16 cellular contexts compared by ENCODE assay signal in genomic region chr4:187608001-187608421, GRCh38.
A peak's percentile ranks its signal among the peaks of the same experiment; 100 is the strongest.
DNase-seq lines count a peak whose midpoint lies in the region; ATAC-seq, FAIRE-seq and TF ChIP-seq lines count a peak whose summit lies in the region.
"Had no signal": no experiment of that assay in that cellular context is flagged by ENCODE, and none has a peak within 500 bp of the region (broad histone marks: within the 10 kb centered on the region; RNA-seq: fewer than 3 reads in every experiment).

No MANE protein-coding gene starts in this region.

- no peaks in the 10 kb centered on the region for H3K9me3 ChIP-seq in MG63
- no peaks in the 10 kb centered on the region for H3K9me3 ChIP-seq in keratinocyte (ENCODE audit: control insufficient read depth, low read depth, low read length)

- no peaks in the 10 kb centered on the region for H4K20me1 ChIP-seq in keratinocyte (ENCODE audit: control insufficient read depth, extremely low read depth, insufficient read depth, low read length)

- no peak overlapping the region for H3K27ac ChIP-seq in keratinocyte (ENCODE audit: control insufficient read depth, insufficient read depth, low read length)
- H3K27ac ChIP-seq: C4-2B, cardiac muscle cell had no signal

- peaks cover 16% of the 10 kb centered on the region for H3K4me1 ChIP-seq in keratinocyte (ENCODE audit: control insufficient read depth, extremely low read depth, insufficient read depth, low read length)

- in situ Hi-C loops in astrocyte of the spinal cord (cut with HindIII; ENCODE audit: low sequenced_read_pairs), result no loop called here

- DNase-seq in AG20443 (ENCODE audit: low spot score), result peak; percentile 27
- DNase-seq in MG63, result peak; percentile 40
- DNase-seq in astrocyte of the spinal cord (ENCODE audit: low read depth, low spot score), result peak; percentile 33
- no peak for DNase-seq in keratinocyte (ENCODE audit: low read depth, low spot score)
- DNase-seq in mucosa of gallbladder (ENCODE audit: low spot score), result no peak
- no peak for DNase-seq in HEK293T (ENCODE audit: extremely low spot score)
- no peak for DNase-seq in NCI-H526 (lab: John Stamatoyannopoulos, UW)
- DNase-seq: activated CD4-positive, alpha-beta T cell treated with anti-CD3 and anti-CD28 coated beads, Interleukin-2, amount 50 U/mL, for 48 hours; H9; NCI-H1092; stimulated activated CD4-positive, alpha-beta T cell treated with anti-CD3 and anti-CD28 coated beads, Interleukin-4, amount 100 ng/mL, for 1 hour; T-helper 9 cell had no signal

- no peaks in the 10 kb centered on the region for H3K9me1 ChIP-seq in keratinocyte (ENCODE audit: control insufficient read depth, extremely low read depth, insufficient read depth, low read length)

- H2AFZ ChIP-seq in keratinocyte (ENCODE audit: control insufficient read depth, low read length), result peak overlapping the region; percentile 6

- no peak overlapping the region for H3K4me2 ChIP-seq in keratinocyte (ENCODE audit: control insufficient read depth, extremely low read depth, insufficient read depth, low read depth, low read length)

- no peak overlapping the region for H3K9ac ChIP-seq in keratinocyte (ENCODE audit: control insufficient read depth, extremely low read depth, insufficient read depth, low read length)

- H3K27me3 ChIP-seq in MG63 (no peaks in the 10 kb centered on the region), keratinocyte (ENCODE audit: control insufficient read depth, extremely low read depth, insufficient read depth, low read length) (no peaks in the 10 kb centered on the region)
- H3K27me3 ChIP-seq: cardiac muscle cell had no signal

- ATAC-seq in GM18907 (IDR thresholded peaks at IDR 0.05; ENCODE audit: unreplicated experiment), result no peak
- ATAC-seq: stimulated activated effector memory CD8-positive, alpha-beta T cell treated with anti-CD3 and anti-CD28 coated beads, Interleukin-12 subunit alpha, Interleukin-12 subunit beta, amount 100 ng/mL, for 72 hours had no signal

- no peaks in the 10 kb centered on the region for H3K79me2 ChIP-seq in keratinocyte (ENCODE audit: control insufficient read depth, insufficient read depth, low read length)

- H3K4me3 ChIP-seq in MG63 (no peak overlapping the region), astrocyte of the spinal cord (ENCODE audit: low read depth, low read length) (no peak overlapping the region), keratinocyte (ENCODE audit: control insufficient read depth in 2 of 3, extremely low read depth in 1 of 3, insufficient read depth in 2 of 3, low read depth in 1 of 3, low read length in 3 of 3) (no peak overlapping the region)
- H3K4me3 ChIP-seq: cardiac muscle cell had no signal

- CTCF ChIA-PET in HEK293T (lab: Yijun Ruan, JAX), result no interaction called here

- dilution Hi-C loops in keratinocyte (cut with MboI; ENCODE audit: extremely low pct_ligation_motif_present, low sequenced_read_pairs), result no loop called here

- no peaks in the 10 kb centered on the region for H3K36me3 ChIP-seq in MG63
- H3K36me3 ChIP-seq in keratinocyte (ENCODE audit: control insufficient read depth in 2 of 2, extremely low read depth in 1 of 2, insufficient read depth in 2 of 2, low read length in 2 of 2), result no peaks in the 10 kb centered on the region
- H3K36me3 ChIP-seq: cardiac muscle cell had no signal

- no peak for FAIRE-seq in keratinocyte (lab: Jason Lieb, UNC)

- POLR2A ChIA-PET in HEK293T (lab: Yijun Ruan, JAX), result no interaction called here

- TF ChIP-seq CTCF in astrocyte of the spinal cord (IDR thresholded peaks at IDR 0.05; ENCODE audit: low read depth, low read length), result no peak
- TF ChIP-seq CTCF in keratinocyte (optimal IDR thresholded peaks at IDR 0.05 in 1 of 3, IDR thresholded peaks at IDR 0.05 in 1 of 3, conservative IDR thresholded peaks at IDR 0.05 in 1 of 3; ENCODE audit: extremely low read depth in 1 of 3, insufficient read depth in 2 of 3, low read length in 3 of 3), result no peak

TF ChIP-seq in HEK293T, 16 proteins besides CTCF, POLR2A, EP300 and RAD21:
- TF ChIP-seq ZNF384 (IDR thresholded peaks at IDR 0.05), result no peak
- no peak for TF ChIP-seq SP1 (IDR thresholded peaks at IDR 0.05)
- no peak for TF ChIP-seq NFRKB (IDR thresholded peaks at IDR 0.05)
- TF ChIP-seq FOXK2 (IDR thresholded peaks at IDR 0.05), result no peak
- no peak for TF ChIP-seq TARDBP (IDR thresholded peaks at IDR 0.05)
- no peak for TF ChIP-seq LEF1 (IDR thresholded peaks at IDR 0.05; ENCODE audit: borderline replicate concordance)
- TF ChIP-seq L3MBTL2 (conservative IDR thresholded peaks at IDR 0.05), result no peak
- no peak for TF ChIP-seq HDGF (IDR thresholded peaks at IDR 0.05; ENCODE audit: borderline replicate concordance)

Comparison
In these comparisons a context has a peak if more than half of its experiments do, and no peak if none do; other contexts are left out.
1. DNase-seq: peak in AG20443 (single experiment), MG63 (single experiment) and astrocyte of the spinal cord (single experiment); none in keratinocyte (single experiment), mucosa of gallbladder (single experiment), HEK293T (single experiment) and NCI-H526 (0 of 2).